Comparison of ENCODE assay signal across 8 cellular contexts in genomic region chr2:85420743-85421705, GRCh38. TPM values are rescaled to one million over a fixed set of nuclear protein-coding genes. Genes with fewer than 3 reads are reported as not detected.
DNase-seq lines count a peak whose midpoint lies in the region; ATAC-seq and TF ChIP-seq lines count a peak whose summit lies in the region.

No MANE protein-coding gene starts in this region.

- H3K4me3 Mint-ChIP-seq in natural killer cell treated with Interleukin-12 subunit alpha and Interleukin-12 subunit beta and Interleukin-15 and Interleukin-18, amount 100 ng/mL, for 72 hours = peak overlapping the region; percentile 64
- peak overlapping the region; percentile 65 for H3K4me3 Mint-ChIP-seq in stimulated activated naive CD8-positive, alpha-beta T cell treated with anti-CD3 and anti-CD28 coated beads, Interleukin-15, Interleukin-2, amounts not matched to agents 100 ng/mL and 50 ng/mL, for 24 hours

- H3K27ac Mint-ChIP-seq in natural killer cell treated with Interleukin-12 subunit alpha and Interleukin-12 subunit beta and Interleukin-15 and Interleukin-18, amount 100 ng/mL, for 72 hours = peak overlapping the region; percentile 80 to 93
- H3K27ac Mint-ChIP-seq in stimulated activated naive CD8-positive, alpha-beta T cell treated with anti-CD3 and anti-CD28 coated beads, Interleukin-15, Interleukin-2, amounts not matched to agents 100 ng/mL and 50 ng/mL, for 24 hours = peak overlapping the region; percentile 75

- DNase-seq in DMS 273 (lab: John Stamatoyannopoulos, UW; ENCODE audit: unreplicated experiment) (peak; percentile 95), activated T-helper 1 cell treated with Interleukin-2 at 50 U/mL for 16 hours (ENCODE audit: low read depth) (peak; percentile 81), fibroblast of gingiva (ENCODE audit: low read depth) (peak; percentile 72)
- DNase-seq in natural killer cell treated with Interleukin-12 subunit alpha and Interleukin-12 subunit beta and Interleukin-15 and Interleukin-18, amount 100 ng/mL, for 72 hours (ENCODE audit: low spot score) = peak; percentile 88

- 0 out of 2 replicates have a peak, but pooled peaks have one; percentile 28 for TF ChIP-seq EP300 in Ishikawa (IDR thresholded peaks at IDR 0.05; ENCODE audit: borderline replicate concordance)

- H3K4me1 Mint-ChIP-seq in natural killer cell treated with Interleukin-12 subunit alpha and Interleukin-12 subunit beta and Interleukin-15 and Interleukin-18, amount 100 ng/mL, for 72 hours (ENCODE audit: low read depth in 2 of 2) = peaks cover 25% of the 10 kb centered on the region in 2 donors
- H3K4me1 Mint-ChIP-seq in stimulated activated naive CD8-positive, alpha-beta T cell treated with anti-CD3 and anti-CD28 coated beads, Interleukin-15, Interleukin-2, amounts not matched to agents 100 ng/mL and 50 ng/mL, for 24 hours (ENCODE audit: low read depth) = peaks cover 23% of the 10 kb centered on the region

- ATAC-seq in GM21526 (IDR thresholded peaks at IDR 0.05; ENCODE audit: low FRiP score, unreplicated experiment) = peak; percentile 56
- ATAC-seq in natural killer cell treated with Interleukin-12 subunit alpha and Interleukin-12 subunit beta and Interleukin-15 and Interleukin-18, amount 100 ng/mL, for 72 hours = peak; percentile 81 to 83

- no peaks in the 10 kb centered on the region for H3K36me3 Mint-ChIP-seq in natural killer cell treated with Interleukin-12 subunit alpha and Interleukin-12 subunit beta and Interleukin-15 and Interleukin-18, amount 100 ng/mL, for 72 hours
- no peaks in the 10 kb centered on the region for H3K36me3 Mint-ChIP-seq in stimulated activated naive CD8-positive, alpha-beta T cell treated with anti-CD3 and anti-CD28 coated beads, Interleukin-15, Interleukin-2, amounts not matched to agents 100 ng/mL and 50 ng/mL, for 24 hours (ENCODE audit: low read depth)

- TF ChIP-seq RAD21 in Ishikawa (IDR thresholded peaks at IDR 0.05; ENCODE audit: low read depth) = peak; percentile 100

- no peaks in the 10 kb centered on the region for H3K9me3 Mint-ChIP-seq in natural killer cell treated with Interleukin-12 subunit alpha and Interleukin-12 subunit beta and Interleukin-15 and Interleukin-18, amount 100 ng/mL, for 72 hours
- H3K9me3 Mint-ChIP-seq in stimulated activated naive CD8-positive, alpha-beta T cell treated with anti-CD3 and anti-CD28 coated beads, Interleukin-15, Interleukin-2, amounts not matched to agents 100 ng/mL and 50 ng/mL, for 24 hours = no peaks in the 10 kb centered on the region

- no peaks in the 10 kb centered on the region for H3K27me3 Mint-ChIP-seq in natural killer cell treated with Interleukin-12 subunit alpha and Interleukin-12 subunit beta and Interleukin-15 and Interleukin-18, amount 100 ng/mL, for 72 hours
- H3K27me3 Mint-ChIP-seq in stimulated activated naive CD8-positive, alpha-beta T cell treated with anti-CD3 and anti-CD28 coated beads, Interleukin-15, Interleukin-2, amounts not matched to agents 100 ng/mL and 50 ng/mL, for 24 hours = no peaks in the 10 kb centered on the region

TF ChIP-seq in Ishikawa, 13 proteins besides CTCF, POLR2A, EP300 and RAD21:
- TF ChIP-seq REST (IDR thresholded peaks at IDR 0.05; ENCODE audit: low read depth) = no peak
- no peak for TF ChIP-seq EGR1 (IDR thresholded peaks at IDR 0.05)
- TF ChIP-seq YY1 (IDR thresholded peaks at IDR 0.05; ENCODE audit: low read depth) = no peak
- peak; percentile 93; the same call in 1 of the 2 replicates for TF ChIP-seq ZBTB7A (IDR thresholded peaks at IDR 0.05; ENCODE audit: low read depth)
- TF ChIP-seq CEBPB (IDR thresholded peaks at IDR 0.05) = peak; percentile 75; the same call in 1 of the 2 replicates
- 0 out of 2 replicates have a peak, but pooled peaks have one; percentile 18 for TF ChIP-seq TAF1 (IDR thresholded peaks at IDR 0.05; ENCODE audit: low read depth)

TF ChIP-seq in PFSK-1, 5 proteins besides CTCF, POLR2A, EP300 and RAD21:
- TF ChIP-seq SIN3A (IDR thresholded peaks at IDR 0.05; ENCODE audit: borderline replicate concordance, insufficient read depth, low read length) (no peak), REST (IDR thresholded peaks at IDR 0.05; ENCODE audit: insufficient read depth in 1 of 2, low read depth in 2 of 2, low read length in 2 of 2) (no peak), TAF1 (IDR thresholded peaks at IDR 0.05; ENCODE audit: borderline replicate concordance, insufficient read depth, low read length) (0 out of 2 replicates have a peak, but pooled peaks have one; percentile 8), FOXP2 (optimal IDR thresholded peaks at IDR 0.05; ENCODE audit: borderline replicate concordance, extremely low read depth, extremely low read length, insufficient read depth) (no peak), POLR2AphosphoS5 (IDR thresholded peaks at IDR 0.05; ENCODE audit: low read depth, low read length) (peak; percentile 12; the same call in 1 of the 2 replicates)

RNA-seq across cellular contexts. Expression of gene SH2D6, which starts 2.5 kb away (rescaled TPM):
- 2.5 TPM for polyA plus RNA-seq in PFSK-1 (2012; ENCODE audit: insufficient read length, low read depth)
- total RNA-seq in natural killer cell treated with Interleukin-12 subunit alpha and Interleukin-12 subunit beta and Interleukin-15 and Interleukin-18, amount 100 ng/mL, for 72 hours = under 1 TPM; 0.24 to 0.81 TPM

RNA-seq across cellular contexts. Expression of gene CAPG, which starts 10.9 kb away (rescaled TPM):
- 4.3 TPM for polyA plus RNA-seq in PFSK-1 (2012; ENCODE audit: insufficient read length, low read depth)
- 10 to 100 TPM in 1 of 2 donors, 1 to 10 TPM in 1; 8.4 to 12.9 TPM for total RNA-seq in natural killer cell treated with Interleukin-12 subunit alpha and Interleukin-12 subunit beta and Interleukin-15 and Interleukin-18, amount 100 ng/mL, for 72 hours

Comparison
In these comparisons a context has a peak if more than half of its experiments do, and no peak if none do; other contexts are left out.
1. Peak in every context shown above with its lines: DNase-seq and ATAC-seq.